ENCODE assay signal across 21 cellular contexts in genomic region chr4:125486354-125486753, GRCh38.
DNase-seq lines count a peak whose midpoint lies in the region; ATAC-seq and TF ChIP-seq lines count a peak whose summit lies in the region.
"Had no signal": no experiment of that assay in that cellular context is flagged by ENCODE, and none has a peak within 500 bp of the region (broad histone marks: within the 10 kb centered on the region; RNA-seq: fewer than 3 reads in every experiment).

No MANE protein-coding gene starts in this region.

- H3K4me1 ChIP-seq in esophagus muscularis mucosa, result peaks cover 0 to 22% (median 8%) of the 10 kb centered on the region in 4 donors
- H3K4me1 ChIP-seq: A549 had no signal

- WGBS in esophagus muscularis mucosa, result 38% methylated on average over 3 of the region's 3 CpGs

- peak overlapping the region in 2 of 4 donors; percentile 40 to 52 for H3K27ac ChIP-seq in esophagus muscularis mucosa (replicated peaks in 1 of 4)
- H3K27ac ChIP-seq: A549 had no signal

- intact Hi-C loops in esophagus muscularis mucosa (cut with DNase I), result no loop called here
- intact Hi-C loops in cardiac septum (cut with DNase I), result no loop called here

- no peak for TF ChIP-seq CTCF in esophagus muscularis mucosa (IDR thresholded peaks at IDR 0.05)

- peak; percentile 62 for DNase-seq in Ammon's horn (ENCODE audit: low spot score)
- DNase-seq in NCI-H446 treated with DMSO at 0.1 percent for 48 hours (lab: John Stamatoyannopoulos, UW), result peak; percentile 74
- DNase-seq in NCI-H82 treated with DMSO at 0.1 percent for 48 hours (lab: John Stamatoyannopoulos, UW; ENCODE audit: unreplicated experiment), result peak; percentile 6
- DNase-seq in esophagus muscularis mucosa (ENCODE audit: extremely low spot score), result no peak
- DNase-seq in SKM-1 treated with dmso at 0.1 percent for 144 hours (lab: John Stamatoyannopoulos, UW; ENCODE audit: unreplicated experiment), result no peak
- DNase-seq in cardiac septum (ENCODE audit: low spot score), result no peak
- no peak for DNase-seq in NCI-H345 (lab: John Stamatoyannopoulos, UW)
- DNase-seq: 8988T; ACHN; AML-193; C1 segment of cervical spinal cord; Calu3; CD4-positive, alpha-beta memory T cell; COR-L47; DMS53; DMS79 treated with DMSO at 0.1 percent for 48 hours; GF-D8; GOT3; HCEC 1CT had no signal

- peak; percentile 22 for TF ChIP-seq EP300 in esophagus muscularis mucosa (IDR thresholded peaks at IDR 0.05)

- no peaks in the 10 kb centered on the region for H3K9me3 ChIP-seq in esophagus muscularis mucosa
- H3K9me3 ChIP-seq: A549 had no signal

- no peaks in the 10 kb centered on the region for H3K27me3 ChIP-seq in esophagus muscularis mucosa

- no peak for ATAC-seq in GM21576 (IDR thresholded peaks at IDR 0.05; ENCODE audit: unreplicated experiment)
- ATAC-seq: A549 had no signal

- H3K4me3 ChIP-seq in esophagus muscularis mucosa, result no peak overlapping the region
- H3K4me3 ChIP-seq: A549 had no signal

- H3K36me3 ChIP-seq in esophagus muscularis mucosa, result peaks cover 13 to 53% (median 37%) of the 10 kb centered on the region in 4 donors

- no peak for TF ChIP-seq POLR2A in esophagus muscularis mucosa (IDR thresholded peaks at IDR 0.05; ENCODE audit: low read depth)

Comparison
In these comparisons a context has a peak if more than half of its experiments do, and no peak if none do; other contexts are left out.
1. DNase-seq: peak in Ammon's horn (single experiment), NCI-H446 treated with DMSO at 0.1 percent for 48 hours (single experiment) and NCI-H82 treated with DMSO at 0.1 percent for 48 hours (single experiment); none in esophagus muscularis mucosa (single experiment), SKM-1 treated with dmso at 0.1 percent for 144 hours (single experiment), cardiac septum (single experiment) and NCI-H345 (single experiment).